19 cellular contexts compared by ENCODE assay signal in the genomic region with DNA sequence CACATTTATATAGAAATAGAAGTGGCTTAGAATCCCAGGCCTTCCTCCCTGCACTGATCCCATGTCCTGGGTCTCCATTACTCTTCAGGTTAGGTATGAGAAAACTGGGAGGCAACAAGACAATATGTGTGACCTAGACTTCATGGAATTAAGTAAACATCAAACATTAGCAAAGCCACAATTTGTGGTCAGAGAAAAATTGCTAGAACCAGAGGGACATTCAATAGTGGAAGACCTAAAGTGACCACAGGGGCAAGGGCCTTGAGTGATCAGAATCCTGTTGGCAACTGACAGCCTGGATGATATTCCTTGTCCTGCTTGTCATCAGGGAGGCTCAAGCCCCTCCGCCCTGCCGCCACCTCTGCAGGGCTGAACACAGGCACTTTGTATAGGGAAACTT.
DNase-seq lines count a peak whose midpoint lies in the region; ATAC-seq and TF ChIP-seq lines count a peak whose summit lies in the region.
"Had no signal": no experiment of that assay in that cellular context is flagged by ENCODE, and none has a peak within 500 bp of the region (broad histone marks: within the 10 kb centered on the region; RNA-seq: fewer than 3 reads in every experiment).

No MANE protein-coding gene starts in this region.

- H3K27me3 Mint-ChIP-seq in naive thymus-derived CD8-positive, alpha-beta T cell = peaks cover 0 to 10% (median 1%) of the 10 kb centered on the region in 5 donors

- H3K4me1 Mint-ChIP-seq in naive thymus-derived CD8-positive, alpha-beta T cell = no peaks in the 10 kb centered on the region

- no peaks in the 10 kb centered on the region for H3K36me3 Mint-ChIP-seq in naive thymus-derived CD8-positive, alpha-beta T cell

- ATAC-seq in right cardiac atrium (no peak), lower lobe of right lung (no peak)
- ATAC-seq in naive thymus-derived CD8-positive, alpha-beta T cell = no peak

- H3K36me3 ChIP-seq in left ventricle myocardium inferior (no peaks in the 10 kb centered on the region), lower lobe of right lung (no peaks in the 10 kb centered on the region), stomach smooth muscle (ENCODE audit: control insufficient read depth in 2 of 2, insufficient read depth in 2 of 2, low read length in 2 of 2) (no peaks in the 10 kb centered on the region)
- H3K36me3 ChIP-seq: BE2C, HAP-1, Peyer's patch had no signal

- TF ChIP-seq CTCF in left ventricle myocardium inferior (IDR thresholded peaks at IDR 0.05; ENCODE audit: borderline replicate concordance) (no peak), lower lobe of right lung (IDR thresholded peaks at IDR 0.05) (no peak)

- no peak for DNase-seq in left ventricle myocardium inferior
- no peak for DNase-seq in right cardiac atrium
- peak; percentile 66 for DNase-seq in astrocyte of the hippocampus (ENCODE audit: low read depth, low spot score)
- DNase-seq in lower lobe of right lung = no peak
- no peak for DNase-seq in naive thymus-derived CD8-positive, alpha-beta T cell
- DNase-seq in mucosa of gallbladder (ENCODE audit: low spot score) = no peak
- DNase-seq in NCI-H69 (lab: John Stamatoyannopoulos, UW) = no peak
- DNase-seq: 8988T; BE2C; Caco-2; CD4-positive, alpha-beta T cell; NCI-H1105; NCI-H2081 treated with DMSO at 0.1 percent for 48 hours; NCI-H748 treated with DMSO at 0.1 percent for 48 hours; NK-92 treated with Interleukin-12 subunit alpha and Interleukin-12 subunit beta, amount 100 ng/mL, for 24 hours; Peyer's patch; SHP77 had no signal

- H3K27ac ChIP-seq in left ventricle myocardium inferior (replicated peaks) = peak overlapping the region; percentile 89
- no peak overlapping the region for H3K27ac ChIP-seq in right cardiac atrium (ENCODE audit: low read length)
- peak overlapping the region; percentile 21 for H3K27ac ChIP-seq in lower lobe of right lung
- H3K27ac ChIP-seq in stomach smooth muscle (ENCODE audit: low read length) = peak overlapping the region; percentile 4
- H3K27ac ChIP-seq: Peyer's patch had no signal

- intact Hi-C loops in left ventricle myocardium inferior (cut with micrococcal nuclease) (loop anchor here (5.0 to 10.0 kb wide), 3 partner anchors 98 to 326 kb away; no protein-coding TSS in a partner anchor), right cardiac atrium (cut with DNase I) (no loop called here), lower lobe of right lung (cut with DNase I) (no loop called here)

- no peak overlapping the region for H3K27ac Mint-ChIP-seq in naive thymus-derived CD8-positive, alpha-beta T cell
- H3K27ac Mint-ChIP-seq: CD4-positive, alpha-beta T cell had no signal

- POLR2A ChIA-PET in naive thymus-derived CD8-positive, alpha-beta T cell (lab: Charles Lee) = no interaction called here

- H3K27me3 ChIP-seq in left ventricle myocardium inferior (ENCODE audit: low read depth) (no peaks in the 10 kb centered on the region), right cardiac atrium (ENCODE audit: control insufficient read depth, insufficient read depth) (no peaks in the 10 kb centered on the region), lower lobe of right lung (ENCODE audit: low read depth) (no peaks in the 10 kb centered on the region), stomach smooth muscle (ENCODE audit: control insufficient read depth in 1 of 2, insufficient read depth in 2 of 2, low read length in 2 of 2) (no peaks in the 10 kb centered on the region)
- H3K27me3 ChIP-seq: BE2C, Peyer's patch had no signal

- H3K4me3 ChIP-seq in left ventricle myocardium inferior (no peak overlapping the region), right cardiac atrium (ENCODE audit: low read length) (no peak overlapping the region), lower lobe of right lung (no peak overlapping the region), stomach smooth muscle (ENCODE audit: low read length in 2 of 2) (no peak overlapping the region)
- H3K4me3 ChIP-seq: HAP-1, Peyer's patch had no signal

- H3K9me3 Mint-ChIP-seq in naive thymus-derived CD8-positive, alpha-beta T cell = peaks cover 0 to 1% (median 0%) of the 10 kb centered on the region in 9 donors
- H3K9me3 Mint-ChIP-seq: CD4-positive, alpha-beta T cell had no signal

- H3K4me3 Mint-ChIP-seq in naive thymus-derived CD8-positive, alpha-beta T cell = no peak overlapping the region
- H3K4me3 Mint-ChIP-seq: CD4-positive, alpha-beta T cell had no signal

- H3K9me3 ChIP-seq in left ventricle myocardium inferior (replicated peaks) (no peaks in the 10 kb centered on the region), right cardiac atrium (ENCODE audit: control insufficient read depth, low read length) (no peaks in the 10 kb centered on the region), lower lobe of right lung (no peaks in the 10 kb centered on the region), stomach smooth muscle (ENCODE audit: control insufficient read depth in 2 of 2, low read length in 2 of 2) (no peaks in the 10 kb centered on the region)
- H3K9me3 ChIP-seq: BE2C, Caco-2, HAP-1, Peyer's patch had no signal

- H3K9ac ChIP-seq in stomach smooth muscle (ENCODE audit: low read length in 2 of 2) = no peak overlapping the region

- 99% methylated on average over 2 of the region's 2 CpGs for WGBS in right cardiac atrium

- H3K4me1 ChIP-seq in left ventricle myocardium inferior = peaks cover 38% of the 10 kb centered on the region
- peaks cover 14% of the 10 kb centered on the region for H3K4me1 ChIP-seq in right cardiac atrium (ENCODE audit: control insufficient read depth, insufficient read depth, low read length)
- peaks cover 30% of the 10 kb centered on the region for H3K4me1 ChIP-seq in lower lobe of right lung
- peaks cover 25% of the 10 kb centered on the region for H3K4me1 ChIP-seq in stomach smooth muscle (ENCODE audit: control insufficient read depth, insufficient read depth, low read length)
- H3K4me1 ChIP-seq: BE2C, HAP-1 had no signal
